Comparison of ENCODE assay signal across 8 cellular contexts in genomic region chr20:53737404-53738038, GRCh38.
DNase-seq lines count a peak whose midpoint lies in the region; ATAC-seq and TF ChIP-seq lines count a peak whose summit lies in the region.

No MANE protein-coding gene starts in this region.

- DNase-seq in activated CD4-positive, alpha-beta T cell treated with anti-CD3 and anti-CD28 coated beads for 36 hours = no peak
- no peak for DNase-seq in activated CD4-positive, alpha-beta T cell treated with anti-CD3 and anti-CD28 coated beads, Interleukin-2, amount 50 U/mL, for 4 hours
- no peak for DNase-seq in T-cell
- no peak for DNase-seq in right cardiac atrium
- no peak for DNase-seq in thoracic aorta (ENCODE audit: low spot score)
- DNase-seq in NCI-H1436 (lab: John Stamatoyannopoulos, UW) = no peak

- no peaks in the 10 kb centered on the region for H3K9me3 Mint-ChIP-seq in activated CD4-positive, alpha-beta T cell treated with anti-CD3 and anti-CD28 coated beads for 36 hours (ENCODE audit: low read depth)
- no peaks in the 10 kb centered on the region for H3K9me3 Mint-ChIP-seq in T-cell

- H3K4me1 Mint-ChIP-seq in activated CD4-positive, alpha-beta T cell treated with anti-CD3 and anti-CD28 coated beads for 36 hours = peaks cover 49% of the 10 kb centered on the region
- H3K4me1 Mint-ChIP-seq in T-cell = peaks cover 48 to 50% (median 49%) of the 10 kb centered on the region in 3 donors

- no peak overlapping the region for H3K4me3 ChIP-seq in right cardiac atrium (ENCODE audit: low read length)
- peak overlapping the region; percentile 3 for H3K4me3 ChIP-seq in thoracic aorta

- TF ChIP-seq CTCF in thoracic aorta (IDR thresholded peaks at IDR 0.05) = no peak

- H3K4me1 ChIP-seq in right cardiac atrium (ENCODE audit: control insufficient read depth, insufficient read depth, low read length) (peaks cover 5% of the 10 kb centered on the region), thoracic aorta (ENCODE audit: control insufficient read depth in 1 of 2, low read depth in 2 of 2) (peaks cover 4 to 6% of the 10 kb centered on the region in 2 donors)

- POLR2A ChIA-PET in activated CD4-positive, alpha-beta T cell treated with anti-CD3 and anti-CD28 coated beads for 36 hours (lab: Charles Lee) = interaction anchor here (0.5 kb wide), 1 partner anchor 34 kb away, joined by 4 read pairs; no protein-coding TSS in a partner anchor
- POLR2A ChIA-PET in T-cell (lab: Charles Lee) = interaction anchor here (0.6 to 1.2 kb wide), 3 partner anchors 17 to 103 kb away, joined by 3 to 4 read pairs (median 3); no protein-coding TSS in a partner anchor

- H3K27me3 ChIP-seq in right cardiac atrium (ENCODE audit: control insufficient read depth, insufficient read depth) (no peaks in the 10 kb centered on the region), thoracic aorta (replicated peaks; ENCODE audit: insufficient read depth) (no peaks in the 10 kb centered on the region)

- H3K36me3 ChIP-seq in thoracic aorta = no peaks in the 10 kb centered on the region

- no peaks in the 10 kb centered on the region for H3K27me3 Mint-ChIP-seq in activated CD4-positive, alpha-beta T cell treated with anti-CD3 and anti-CD28 coated beads for 36 hours
- H3K27me3 Mint-ChIP-seq in T-cell = no peaks in the 10 kb centered on the region

- no peak for ATAC-seq in activated CD4-positive, alpha-beta T cell treated with anti-CD3 and anti-CD28 coated beads for 36 hours
- no peak for ATAC-seq in T-cell (replicated peaks in 1 of 4)
- ATAC-seq in right cardiac atrium = peak; percentile 18 to 35
- ATAC-seq in thoracic aorta (ENCODE audit: insufficient number of reproducible peaks, low FRiP score, low read depth) = no peak
- ATAC-seq in GM18505 (IDR thresholded peaks at IDR 0.05; ENCODE audit: unreplicated experiment) = no peak
- no peak for ATAC-seq in GM19351 (IDR thresholded peaks at IDR 0.05; ENCODE audit: unreplicated experiment)

- H3K9me3 ChIP-seq in right cardiac atrium (ENCODE audit: control insufficient read depth, low read length) (no peaks in the 10 kb centered on the region), thoracic aorta (no peaks in the 10 kb centered on the region)

- H3K36me3 Mint-ChIP-seq in activated CD4-positive, alpha-beta T cell treated with anti-CD3 and anti-CD28 coated beads for 36 hours (ENCODE audit: low read depth) = no peaks in the 10 kb centered on the region
- H3K36me3 Mint-ChIP-seq in T-cell = no peaks in the 10 kb centered on the region

- peak overlapping the region; percentile 86 for H3K27ac Mint-ChIP-seq in activated CD4-positive, alpha-beta T cell treated with anti-CD3 and anti-CD28 coated beads for 36 hours
- H3K27ac Mint-ChIP-seq in T-cell = peak overlapping the region; percentile 85 to 90

- H3K4me3 Mint-ChIP-seq in activated CD4-positive, alpha-beta T cell treated with anti-CD3 and anti-CD28 coated beads for 36 hours = no peak overlapping the region
- peak overlapping the region; percentile 23 to 63 (median 52) for H3K4me3 Mint-ChIP-seq in T-cell

- 36% methylated on average over 8 of the region's 8 CpGs for WGBS in right cardiac atrium

- H3K27ac ChIP-seq in right cardiac atrium (ENCODE audit: low read length) (no peak overlapping the region), thoracic aorta (no peak overlapping the region)

- intact Hi-C loops in activated CD4-positive, alpha-beta T cell treated with anti-CD3 and anti-CD28 coated beads for 36 hours (cut with DNase I, micrococcal nuclease) = no loop called here
- intact Hi-C loops in right cardiac atrium (cut with DNase I) = loop anchor here in 1 of 4 donors (5.0 to 10.0 kb wide), 3 partner anchors 115 to 177 kb away; partner anchors contain the start of gene ZNF217

- CTCF ChIA-PET in activated CD4-positive, alpha-beta T cell treated with anti-CD3 and anti-CD28 coated beads for 36 hours (lab: Charles Lee) = interaction anchor here (0.6 to 1.4 kb wide), 3 partner anchors 13 to 551 kb away, joined by 3 read pairs; no protein-coding TSS in a partner anchor
- CTCF ChIA-PET in T-cell (lab: Charles Lee) = interaction anchor here in 1 of 2 donors (0.8 kb wide), 1 partner anchor 17 kb away, joined by 3 read pairs; no protein-coding TSS in a partner anchor

- TF ChIP-seq POLR2A in GM18505 (IDR thresholded peaks at IDR 0.05; ENCODE audit: borderline replicate concordance, extremely low read depth, insufficient read depth, insufficient read length) = no peak

Comparison
In these comparisons a context has a peak if more than half of its experiments do, and no peak if none do; other contexts are left out.
1. ATAC-seq: peak in right cardiac atrium (2 of 2); none in activated CD4-positive, alpha-beta T cell treated with anti-CD3 and anti-CD28 coated beads for 36 hours (single experiment), T-cell (0 of 4), thoracic aorta (single experiment), GM18505 (single experiment) and GM19351 (single experiment).